ENCODE assay signal across 8 cellular contexts in genomic region chr1:46342084-46342656, GRCh38. TPM values are rescaled to one million over a fixed set of nuclear protein-coding genes. Genes with fewer than 3 reads are reported as not detected.
DNase-seq lines count a peak whose midpoint lies in the region; ATAC-seq lines count a peak whose summit lies in the region.

No MANE protein-coding gene starts in this region.

- H3K27ac ChIP-seq in substantia nigra (ENCODE audit: low read depth, low read length, poor library complexity, severe bottlenecking), result no peak overlapping the region

- peak overlapping the region; percentile 95 for H3K4me3 Mint-ChIP-seq in activated T-helper 17 cell treated with anti-CD3 and anti-CD28 coated beads, Interleukin-2, amount 50 U/mL, for 72 hours

- H3K4me1 Mint-ChIP-seq in activated T-helper 17 cell treated with anti-CD3 and anti-CD28 coated beads, Interleukin-2, amount 50 U/mL, for 72 hours, result peaks cover 31% of the 10 kb centered on the region

- H3K27me3 Mint-ChIP-seq in activated T-helper 17 cell treated with anti-CD3 and anti-CD28 coated beads, Interleukin-2, amount 50 U/mL, for 72 hours, result no peaks in the 10 kb centered on the region

- no peaks in the 10 kb centered on the region for H3K9me3 Mint-ChIP-seq in activated T-helper 17 cell treated with anti-CD3 and anti-CD28 coated beads, Interleukin-2, amount 50 U/mL, for 72 hours

- peak overlapping the region; percentile 98 for H3K27ac Mint-ChIP-seq in activated T-helper 17 cell treated with anti-CD3 and anti-CD28 coated beads, Interleukin-2, amount 50 U/mL, for 72 hours

- DNase-seq in D341Med (ENCODE audit: low spot score) (peak; percentile 36), kidney tubule cell (ENCODE audit: low spot score) (peak; percentile 51), DMS153 treated with DMSO at 0.1 percent for 48 hours (lab: John Stamatoyannopoulos, UW; ENCODE audit: unreplicated experiment) (no peak), HuH-7.5 (ENCODE audit: low spot score) (no peak), substantia nigra (lab: John Stamatoyannopoulos, UW) (no peak)
- no peak for DNase-seq in stimulated activated CD4-positive, alpha-beta T cell treated with anti-CD3 and anti-CD28 coated beads, Interleukin-12 subunit alpha, Interleukin-12 subunit beta, amount 100 ng/mL, for 4 hours

- H3K36me3 Mint-ChIP-seq in activated T-helper 17 cell treated with anti-CD3 and anti-CD28 coated beads, Interleukin-2, amount 50 U/mL, for 72 hours (ENCODE audit: low read depth), result peaks cover 70% of the 10 kb centered on the region

- ATAC-seq in HG02981 (IDR thresholded peaks at IDR 0.05; ENCODE audit: unreplicated experiment), result peak; percentile 62
- ATAC-seq in activated T-helper 17 cell treated with anti-CD3 and anti-CD28 coated beads, Interleukin-2, amount 50 U/mL, for 72 hours (replicated peaks), result no peak

RNA-seq across cellular contexts. Expression of gene NSUN4, which starts 1.6 kb away (rescaled TPM):
- total RNA-seq in activated T-helper 17 cell treated with anti-CD3 and anti-CD28 coated beads, Interleukin-2, amount 50 U/mL, for 72 hours, result 10 to 100 TPM; 23.3 to 24.5 TPM

RNA-seq across cellular contexts. Expression of gene UQCRH, which starts 38.7 kb away (rescaled TPM):
- 100 to 1,000 TPM; 272 to 374 TPM for total RNA-seq in activated T-helper 17 cell treated with anti-CD3 and anti-CD28 coated beads, Interleukin-2, amount 50 U/mL, for 72 hours

RNA-seq across cellular contexts. Expression of gene LRRC41, which starts 38.8 kb away (rescaled TPM):
- total RNA-seq in activated T-helper 17 cell treated with anti-CD3 and anti-CD28 coated beads, Interleukin-2, amount 50 U/mL, for 72 hours, result 10 to 100 TPM; 30.1 to 37.7 TPM

RNA-seq across cellular contexts. Expression of gene FAAH, which starts 51.9 kb away (rescaled TPM):
- 1 to 10 TPM; 2.1 to 5.6 TPM for total RNA-seq in activated T-helper 17 cell treated with anti-CD3 and anti-CD28 coated beads, Interleukin-2, amount 50 U/mL, for 72 hours

Comparison
In these comparisons a context has a peak if more than half of its experiments do, and no peak if none do; other contexts are left out.
1. DNase-seq: peak in D341Med (single experiment) and kidney tubule cell (single experiment); none in DMS153 treated with DMSO at 0.1 percent for 48 hours (single experiment), stimulated activated CD4-positive, alpha-beta T cell treated with anti-CD3 and anti-CD28 coated beads, Interleukin-12 subunit alpha, Interleukin-12 subunit beta, amount 100 ng/mL, for 4 hours (single experiment), HuH-7.5 (single experiment) and substantia nigra (0 of 49).